In genomic region chr1:178818416-178818815, GRCh38 we compare ENCODE assay signal across 21 cellular contexts. TPM values are rescaled to one million over a fixed set of nuclear protein-coding genes. Genes with fewer than 3 reads are reported as not detected.
DNase-seq lines count a peak whose midpoint lies in the region; ATAC-seq and TF ChIP-seq lines count a peak whose summit lies in the region.
"Had no signal": no experiment of that assay in that cellular context is flagged by ENCODE, and none has a peak within 500 bp of the region (broad histone marks: within the 10 kb centered on the region; RNA-seq: fewer than 3 reads in every experiment).

No MANE protein-coding gene starts in this region.

- H3K36me3 ChIP-seq in left lung: no peaks in the 10 kb centered on the region

- intact Hi-C loops in left lung (cut with DNase I): no loop called here

- peak; percentile 3 for DNase-seq in ELR (ENCODE audit: low read depth)
- peak; percentile 15 for DNase-seq in fibroblast of mammary gland (ENCODE audit: low read depth)
- DNase-seq in skeletal muscle cell (ENCODE audit: low read depth): peak; percentile 11
- no peak for DNase-seq in left lung
- no peak for DNase-seq in A172 (ENCODE audit: low spot score)
- no peak for DNase-seq in cerebellum (ENCODE audit: low spot score)
- DNase-seq: activated CD8-positive, alpha-beta memory T cell treated with anti-CD3 and anti-CD28 coated beads for 24 hours; anterior cingulate cortex; CD8-positive, alpha-beta memory T cell; erythroblast; Kasumi-1; left colon; NCI-H345; spleen; transverse colon had no signal

- no peak overlapping the region for H3K4me3 ChIP-seq in fibroblast of mammary gland (ENCODE audit: control insufficient read depth, low read depth, low read length)
- no peak overlapping the region for H3K4me3 ChIP-seq in skeletal muscle cell (ENCODE audit: low read depth, low read length)
- no peak overlapping the region for H3K4me3 ChIP-seq in left lung
- H3K4me3 ChIP-seq: GM12878, spleen, transverse colon had no signal

- ATAC-seq in SK-N-SH treated with all-trans-retinoic acid at 6 μM for 48 hours (peak; percentile 77), left lung (no peak), GM21529 (IDR thresholded peaks at IDR 0.05; ENCODE audit: unreplicated experiment) (no peak)
- ATAC-seq: GM12878, left colon had no signal

- no peaks in the 10 kb centered on the region for H3K4me1 ChIP-seq in left lung
- H3K4me1 ChIP-seq: spleen, transverse colon had no signal

- H3K27ac ChIP-seq in left lung: no peak overlapping the region
- H3K27ac ChIP-seq: spleen, transverse colon had no signal

- no peaks in the 10 kb centered on the region for H3K9me3 ChIP-seq in left lung
- H3K9me3 ChIP-seq: spleen, transverse colon had no signal

- no peak for TF ChIP-seq CTCF in fibroblast of mammary gland (conservative IDR thresholded peaks at IDR 0.05; ENCODE audit: control insufficient read depth, insufficient read depth, low read depth, low read length)
- TF ChIP-seq CTCF in left lung (IDR thresholded peaks at IDR 0.05): no peak

- H3K27me3 ChIP-seq in left lung: no peaks in the 10 kb centered on the region
- H3K27me3 ChIP-seq: spleen, transverse colon had no signal

TF ChIP-seq in SK-N-SH treated with all-trans-retinoic acid at 6 μM for 48 hours, 23 proteins besides CTCF, POLR2A, EP300 and RAD21:
- TF ChIP-seq POU6F1 (CRISPR knock-in tag; IDR thresholded peaks at IDR 0.05; ENCODE audit: borderline replicate concordance, low read depth): no peak
- no peak for TF ChIP-seq ZNF70 (CRISPR knock-in tag; IDR thresholded peaks at IDR 0.05)
- no peak for TF ChIP-seq PPARA (CRISPR knock-in tag; IDR thresholded peaks at IDR 0.05; ENCODE audit: borderline replicate concordance)
- TF ChIP-seq ESRRG (CRISPR knock-in tag; IDR thresholded peaks at IDR 0.05): no peak
- no peak for TF ChIP-seq ZNF565 (CRISPR knock-in tag; conservative IDR thresholded peaks at IDR 0.05; ENCODE audit: low read depth)
- TF ChIP-seq GLIS3 (CRISPR knock-in tag; IDR thresholded peaks at IDR 0.05): no peak
- TF ChIP-seq TCF4 (CRISPR knock-in tag; IDR thresholded peaks at IDR 0.05; ENCODE audit: borderline replicate concordance): no peak
- TF ChIP-seq ARNTL (CRISPR knock-in tag; IDR thresholded peaks at IDR 0.05; ENCODE audit: borderline replicate concordance, low read depth): no peak
- TF ChIP-seq TSHZ2 (CRISPR knock-in tag; IDR thresholded peaks at IDR 0.05): no peak
- TF ChIP-seq CSRNP3 (CRISPR knock-in tag; IDR thresholded peaks at IDR 0.05): no peak
- no peak for TF ChIP-seq PATZ1 (CRISPR knock-in tag; IDR thresholded peaks at IDR 0.05; ENCODE audit: borderline replicate concordance)
- no peak for TF ChIP-seq ZC3H10 (CRISPR knock-in tag; IDR thresholded peaks at IDR 0.05)
- no peak for TF ChIP-seq ZNF8 (CRISPR knock-in tag; IDR thresholded peaks at IDR 0.05)
- no peak for TF ChIP-seq BACH2 (CRISPR knock-in tag; IDR thresholded peaks at IDR 0.05; ENCODE audit: borderline replicate concordance)
- TF ChIP-seq CREB5 (CRISPR knock-in tag; IDR thresholded peaks at IDR 0.05; ENCODE audit: low read depth): no peak
- no peak for TF ChIP-seq ZFP3 (CRISPR knock-in tag; IDR thresholded peaks at IDR 0.05)
- TF ChIP-seq SNAI2 (CRISPR knock-in tag; IDR thresholded peaks at IDR 0.05): no peak

RNA-seq across cellular contexts. Expression of gene ANGPTL1, which starts 52.5 kb away (rescaled TPM):
- total RNA-seq in left lung (10 to 100 TPM; 11.0 to 19.2 TPM), cerebellum (0.82 TPM)
- total RNA-seq in A172 (2014; rRNA removed; shearing (Covaris generic)): not detected in 2 replicates
- total RNA-seq: CD8-positive, alpha-beta memory T cell; Daoy; GM12878; T-helper 1 cell treated with Interleukin-12 subunit alpha and Interleukin-12 subunit beta and Interleukin-4 antibody, amounts not matched to agents 30 ng/mL and 1 ng/mL, for 36 hours; WTC11 had no signal

Comparison
In these comparisons a context has a peak if more than half of its experiments do, and no peak if none do; other contexts are left out.
1. DNase-seq: peak in ELR (single experiment), fibroblast of mammary gland (single experiment) and skeletal muscle cell (single experiment); none in left lung (0 of 2), A172 (single experiment) and cerebellum (single experiment).